In the genomic region with DNA sequence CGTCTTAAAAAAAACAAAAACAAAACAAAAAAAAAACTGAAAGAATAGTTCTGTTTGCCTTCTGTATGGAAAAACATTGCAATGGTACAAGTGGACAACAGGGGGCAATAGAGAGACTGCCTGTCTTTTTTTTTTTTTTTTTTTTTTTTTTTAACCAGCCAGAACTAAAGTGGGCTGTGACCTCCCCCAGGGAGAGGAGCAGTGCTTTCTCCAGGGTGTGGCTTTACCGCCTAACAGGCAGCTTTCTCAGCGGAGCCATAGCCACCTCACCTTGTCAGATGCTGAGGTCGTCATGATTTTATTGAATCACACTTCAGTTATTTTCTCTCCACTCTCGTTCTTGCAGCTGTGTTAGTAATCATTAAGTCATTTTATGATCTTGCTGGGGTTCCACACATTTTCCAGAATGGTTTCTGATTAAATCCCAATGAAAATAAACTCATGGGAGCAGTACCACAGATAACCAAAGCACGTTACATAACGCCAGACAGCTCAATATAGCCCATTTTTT, we compare ENCODE assay signal across 7 cellular contexts.
DNase-seq lines count a peak whose midpoint lies in the region; ATAC-seq, FAIRE-seq and TF ChIP-seq lines count a peak whose summit lies in the region.

No MANE protein-coding gene starts in this region.

- H2BK5ac ChIP-seq in H1 (ENCODE audit: low read depth, low read length) = no peak overlapping the region

- DNase-seq in DMS53 treated with DMSO at 0.1 percent for 48 hours (lab: John Stamatoyannopoulos, UW; ENCODE audit: unreplicated experiment) = peak; percentile 8
- peak; percentile 32 for DNase-seq in HT-29 (ENCODE audit: low spot score)
- DNase-seq in SJSA1 (ENCODE audit: low read depth in 1 of 2, low spot score in 2 of 2) = peak; percentile 67 to 75
- no peak for DNase-seq in H1 (ENCODE audit: low read depth in 1 of 2, low spot score in 2 of 2)
- DNase-seq in ovary = no peak

- no peak overlapping the region for H2BK12ac ChIP-seq in H1 (ENCODE audit: low read depth, low read length)

- CTCF ChIA-PET in H1 (lab: Charles Lee; ENCODE audit: partially characterized antibody) = interaction anchor here (0.7 to 2.3 kb wide), 28 partner anchors 8 to 993 kb away, joined by 3 to 12 read pairs (median 4); no protein-coding TSS in a partner anchor

- H2BK15ac ChIP-seq in H1 (ENCODE audit: low read length) = no peak overlapping the region

- no peak overlapping the region for H2BK120ac ChIP-seq in H1 (replicated peaks; ENCODE audit: low read depth, low read length)

- no peak overlapping the region for H2AK5ac ChIP-seq in H1 (ENCODE audit: low read depth, low read length)

- H2AFZ ChIP-seq in H1 (ENCODE audit: low read length) = no peak overlapping the region

- no peak overlapping the region for H3K23ac ChIP-seq in H1 (ENCODE audit: insufficient read length)

- no peaks in the 10 kb centered on the region for H3K79me2 ChIP-seq in H1 (ENCODE audit: control insufficient read depth in 1 of 2, insufficient read depth in 2 of 2, low read length in 2 of 2)

- H3K27ac ChIP-seq in SJSA1 (peak overlapping the region; percentile 33), H1 (ENCODE audit: low read depth, low read length) (no peak overlapping the region), ovary (no peak overlapping the region)

- H3K23me2 ChIP-seq in H1 (ENCODE audit: low read depth, low read length) = no peaks in the 10 kb centered on the region; the same call in 1 of the 2 replicates

- no peak for ATAC-seq in GM19397 (IDR thresholded peaks at IDR 0.05; ENCODE audit: unreplicated experiment)
- no peak for ATAC-seq in GM18868 (IDR thresholded peaks at IDR 0.05; ENCODE audit: unreplicated experiment)

- H4K91ac ChIP-seq in H1 (replicated peaks; ENCODE audit: insufficient read length, low read length) = no peak overlapping the region

- H4K20me1 ChIP-seq in H1 (replicated peaks in 1 of 2; ENCODE audit: control insufficient read depth in 1 of 2, insufficient read depth in 2 of 2, low read length in 2 of 2) = no peaks in the 10 kb centered on the region

- no peaks in the 10 kb centered on the region for H3K36me3 ChIP-seq in SJSA1
- H3K36me3 ChIP-seq in H1 (ENCODE audit: control insufficient read depth in 2 of 4, insufficient read depth in 4 of 4, low read length in 3 of 4) = no peaks in the 10 kb centered on the region
- H3K36me3 ChIP-seq in ovary = no peaks in the 10 kb centered on the region

- TF ChIP-seq CTCF in H1 (IDR thresholded peaks at IDR 0.05; ENCODE audit: control extremely low read depth in 1 of 3, insufficient read depth in 1 of 3, low read depth in 1 of 3, low read length in 3 of 3) = peak in 2 of 3 experiments; percentile 54 to 55; a peak in 3 of 4 replicates
- TF ChIP-seq CTCF in ovary (IDR thresholded peaks at IDR 0.05) = peak in 2 of 3 donors; percentile 24 to 45

- H4K5ac ChIP-seq in H1 (ENCODE audit: insufficient read length, low read depth, low read length) = no peak overlapping the region

- H3K4me1 ChIP-seq in SJSA1 (replicated peaks) (peaks cover 48% of the 10 kb centered on the region), H1 (replicated peaks in 1 of 4; ENCODE audit: control insufficient read depth in 3 of 4, insufficient read depth in 4 of 4, low read length in 3 of 4) (peaks cover 4 to 11% (median 6%) of the 10 kb centered on the region in 4 experiments; a peak in 6 of 7 replicates), ovary (ENCODE audit: insufficient read depth) (peaks cover 3% of the 10 kb centered on the region)

- no peak overlapping the region for H4K8ac ChIP-seq in H1 (ENCODE audit: extremely low read depth, insufficient read depth, low read length)

- H3K4me2 ChIP-seq in H1 (ENCODE audit: insufficient read depth in 1 of 2, low read depth in 2 of 2, low read length in 2 of 2) = peak overlapping the region in 1 of 2 experiments; percentile 15; a peak in 1 of 4 replicates

- TF ChIP-seq EP300 in H1 (IDR thresholded peaks at IDR 0.05; ENCODE audit: borderline replicate concordance in 1 of 2, low read depth in 2 of 2, low read length in 2 of 2) = no peak
- TF ChIP-seq EP300 in ovary (IDR thresholded peaks at IDR 0.05) = no peak

- H3K27me3 ChIP-seq in SJSA1 (replicated peaks) = no peaks in the 10 kb centered on the region
- no peaks in the 10 kb centered on the region for H3K27me3 ChIP-seq in H1 (replicated peaks in 1 of 4; ENCODE audit: control insufficient read depth in 3 of 4, extremely low read depth in 1 of 4, insufficient read depth in 3 of 4, low read length in 3 of 4)
- H3K27me3 ChIP-seq in ovary = no peaks in the 10 kb centered on the region

- intact Hi-C loops in ovary (cut with DNase I) = no loop called here

- TF ChIP-seq POLR2A in H1 (IDR thresholded peaks at IDR 0.05; ENCODE audit: control extremely low read depth in 1 of 2, low read depth in 2 of 2, low read length in 2 of 2) (no peak), ovary (IDR thresholded peaks at IDR 0.05) (no peak)

- POLR2A ChIA-PET in H1 (lab: Charles Lee; ENCODE audit: partially characterized antibody) = no interaction called here

- no peak for FAIRE-seq in H1 (lab: Jason Lieb, UNC)

- peak; percentile 16 to 28; a peak in 3 of 4 replicates for TF ChIP-seq RAD21 in H1 (IDR thresholded peaks at IDR 0.05 in 1 of 2, conservative IDR thresholded peaks at IDR 0.05 in 1 of 2; ENCODE audit: low read depth in 2 of 2, low read length in 2 of 2)

- no peak overlapping the region for H3K4ac ChIP-seq in H1 (replicated peaks; ENCODE audit: insufficient read length, low read depth, low read length)

- no peaks in the 10 kb centered on the region for H3K9me3 ChIP-seq in SJSA1 (replicated peaks)
- H3K9me3 ChIP-seq in H1 (ENCODE audit: insufficient read depth in 2 of 2, low read depth in 1 of 2, low read length in 1 of 2) = no peaks in the 10 kb centered on the region
- H3K9me3 ChIP-seq in ovary = no peaks in the 10 kb centered on the region

- no peak overlapping the region for H3K18ac ChIP-seq in H1 (ENCODE audit: extremely low read depth, low read length)

- H3K14ac ChIP-seq in H1 (ENCODE audit: insufficient read length) = no peak overlapping the region

- no peaks in the 10 kb centered on the region; the same call in 1 of the 2 replicates for H3K79me1 ChIP-seq in H1 (ENCODE audit: low read depth, low read length)

- H3K9ac ChIP-seq in H1 (replicated peaks in 1 of 4; ENCODE audit: extremely low read depth in 1 of 4, low read depth in 3 of 4, low read length in 3 of 4) = no peak overlapping the region

- 42% methylated on average over 7 of the region's 7 CpGs; no CpG with 5 or more reads in 1 of the 2 experiments for WGBS in H1 (ENCODE audit: extremely low coverage in 1 of 2, insufficient coverage in 1 of 2, insufficient read length in 1 of 2, insufficient replicate concordance in 2 of 2, low coverage in 1 of 2, low lambda C conversion rate in 2 of 2, missing lambda C conversion rate in 1 of 2), 2 experiments
- WGBS in ovary, 3 donors = 61 to 71% (median 68%) methylated on average over 7 of the region's 7 CpGs

- no peak overlapping the region for H3K56ac ChIP-seq in H1 (replicated peaks; ENCODE audit: insufficient read length, low read depth, low read length)

- H3K4me3 ChIP-seq in SJSA1 = no peak overlapping the region
- H3K4me3 ChIP-seq in H1 (ENCODE audit: extremely low read depth in 1 of 4, insufficient read depth in 2 of 4, low read depth in 3 of 4, low read length in 4 of 4) = no peak overlapping the region
- H3K4me3 ChIP-seq in ovary = no peak overlapping the region

- H2BK20ac ChIP-seq in H1 (ENCODE audit: low read length) = no peak overlapping the region

TF ChIP-seq in H1, 55 proteins besides CTCF, POLR2A, EP300 and RAD21:
- TF ChIP-seq RXRA (IDR thresholded peaks at IDR 0.05; ENCODE audit: insufficient read depth, low read depth, low read length) (no peak), HDAC2 (IDR thresholded peaks at IDR 0.05; ENCODE audit: borderline replicate concordance in 1 of 2, low read depth in 2 of 2, low read length in 2 of 2) (0 out of 4 replicates have a peak, but pooled peaks of 1 of the 2 experiments have one; percentile 12)

Comparison
In these comparisons a context has a peak if more than half of its experiments do, and no peak if none do; other contexts are left out.
1. DNase-seq: peak in DMS53 treated with DMSO at 0.1 percent for 48 hours (single experiment), HT-29 (single experiment) and SJSA1 (2 of 2); none in H1 (0 of 2) and ovary (0 of 5).